In genomic region chr1:86773331-86774288, GRCh38 we compare ENCODE assay signal across 8 cellular contexts.
A peak's percentile ranks its signal among the peaks of the same experiment; 100 is the strongest.
DNase-seq lines count a peak whose midpoint lies in the region; ATAC-seq and TF ChIP-seq lines count a peak whose summit lies in the region.

No MANE protein-coding gene starts in this region.

- peaks cover 1% of the 10 kb centered on the region for H3K9me3 Mint-ChIP-seq in memory B cell

- ATAC-seq in GM18861 (IDR thresholded peaks at IDR 0.05; ENCODE audit: unreplicated experiment): peak; percentile 6
- peak; percentile 3 for ATAC-seq in HG02870 (IDR thresholded peaks at IDR 0.05; ENCODE audit: unreplicated experiment)
- ATAC-seq in memory B cell (ENCODE audit: low read depth): peak; percentile 22

- no peak overlapping the region for H3K4me3 Mint-ChIP-seq in memory B cell

- H3K27ac Mint-ChIP-seq in memory B cell: peak overlapping the region; percentile 57

- DNase-seq in memory B cell (ENCODE audit: low spot score in 2 of 2) (no peak), NCI-H748 treated with DMSO at 0.1 percent for 48 hours (lab: John Stamatoyannopoulos, UW) (no peak), putamen (ENCODE audit: low spot score) (no peak), D341Med (ENCODE audit: low spot score) (no peak)
- no peak for DNase-seq in stimulated activated CD4-positive, alpha-beta T cell treated with anti-CD3 and anti-CD28 coated beads, Interleukin-2, amount 100 ng/mL, for 48 hours

- H3K36me3 Mint-ChIP-seq in memory B cell: no peaks in the 10 kb centered on the region

- TF ChIP-seq CTCF in WI38 (IDR thresholded peaks at IDR 0.05; ENCODE audit: low read depth, low read length): no peak

- H3K4me3 ChIP-seq in WI38 (ENCODE audit: low read depth, low read length): peak overlapping the region; percentile 44

- H3K27me3 Mint-ChIP-seq in memory B cell: no peaks in the 10 kb centered on the region

- peaks cover 10% of the 10 kb centered on the region for H3K4me1 Mint-ChIP-seq in memory B cell
